Comparison of ENCODE assay signal across 23 cellular contexts in genomic region chr1:220184503-220184902, GRCh38.
A peak's percentile ranks its signal among the peaks of the same experiment; 100 is the strongest.
DNase-seq lines count a peak whose midpoint lies in the region; ATAC-seq, FAIRE-seq and TF ChIP-seq lines count a peak whose summit lies in the region.
"Had no signal": no experiment of that assay in that cellular context is flagged by ENCODE, and none has a peak within 500 bp of the region (broad histone marks: within the 10 kb centered on the region; RNA-seq: fewer than 3 reads in every experiment).

No MANE protein-coding gene starts in this region.

- H2AFZ ChIP-seq in astrocyte (ENCODE audit: low read depth, low read length): no peak overlapping the region
- H2AFZ ChIP-seq: GM23338 had no signal

- TF ChIP-seq CTCF in astrocyte (IDR thresholded peaks at IDR 0.05; ENCODE audit: insufficient read depth, low read depth, low read length) (no peak), fibroblast of villous mesenchyme (IDR thresholded peaks at IDR 0.05; ENCODE audit: insufficient read depth, low read depth, low read length) (no peak)

- peaks cover 25% of the 10 kb centered on the region for H3K36me3 ChIP-seq in astrocyte (ENCODE audit: insufficient read depth, low read length)
- peaks cover 8% of the 10 kb centered on the region for H3K36me3 ChIP-seq in CD8-positive, alpha-beta memory T cell (ENCODE audit: insufficient read depth, low read length)

- no peaks in the 10 kb centered on the region for H3K4me1 ChIP-seq in astrocyte (ENCODE audit: insufficient read depth, low read length)
- H3K4me1 ChIP-seq in CD8-positive, alpha-beta memory T cell (ENCODE audit: insufficient read depth, low read length): no peaks in the 10 kb centered on the region

- H3K4me2 ChIP-seq in astrocyte (ENCODE audit: low read length): no peak overlapping the region
- H3K4me2 ChIP-seq: GM23338, KMS-11 had no signal

- no peak for FAIRE-seq in astrocyte (lab: Jason Lieb, UNC)
- FAIRE-seq: GM12891, HTR-8/SVneo had no signal

- no peaks in the 10 kb centered on the region for H3K27me3 Mint-ChIP-seq in astrocyte (ENCODE audit: low read depth, unreplicated experiment)
- H3K27me3 Mint-ChIP-seq in CD8-positive, alpha-beta memory T cell: no peaks in the 10 kb centered on the region

- H3K9me3 Mint-ChIP-seq in astrocyte (ENCODE audit: unreplicated experiment): no peaks in the 10 kb centered on the region
- no peaks in the 10 kb centered on the region for H3K9me3 Mint-ChIP-seq in CD8-positive, alpha-beta memory T cell
- H3K9me3 Mint-ChIP-seq: GM23338 had no signal

- no peaks in the 10 kb centered on the region for H3K27me3 ChIP-seq in astrocyte (ENCODE audit: insufficient read depth, low read length)
- H3K27me3 ChIP-seq in CD8-positive, alpha-beta memory T cell (ENCODE audit: insufficient read depth, low read length, poor library complexity, severe bottlenecking): no peaks in the 10 kb centered on the region

- H3K36me3 Mint-ChIP-seq in astrocyte (ENCODE audit: low read depth, unreplicated experiment): peaks cover 15% of the 10 kb centered on the region
- peaks cover 12 to 73% (median 34%) of the 10 kb centered on the region in 3 donors for H3K36me3 Mint-ChIP-seq in CD8-positive, alpha-beta memory T cell

- H3K4me3 Mint-ChIP-seq in astrocyte (ENCODE audit: unreplicated experiment): no peak overlapping the region
- no peak overlapping the region for H3K4me3 Mint-ChIP-seq in CD8-positive, alpha-beta memory T cell
- H3K4me3 Mint-ChIP-seq: GM23338 had no signal

- H3K27ac Mint-ChIP-seq in astrocyte (ENCODE audit: unreplicated experiment): no peak overlapping the region
- peak overlapping the region in 1 of 8 donors; percentile 66 for H3K27ac Mint-ChIP-seq in CD8-positive, alpha-beta memory T cell
- H3K27ac Mint-ChIP-seq: GM23338 had no signal

- ATAC-seq in GM19035 (IDR thresholded peaks at IDR 0.05; ENCODE audit: unreplicated experiment) (no peak), HG03354 (IDR thresholded peaks at IDR 0.05; ENCODE audit: poor library complexity, severe bottlenecking, unreplicated experiment) (no peak)
- ATAC-seq: GM23338, SK-N-SH treated with all-trans-retinoic acid at 6 μM for 48 hours had no signal

- no peak overlapping the region for H3K9ac ChIP-seq in astrocyte (ENCODE audit: low read length)
- H3K9ac ChIP-seq: KMS-11 had no signal

- H3K4me3 ChIP-seq in astrocyte (ENCODE audit: insufficient read depth, low read depth, low read length) (no peak overlapping the region), fibroblast of villous mesenchyme (ENCODE audit: low read depth, low read length) (no peak overlapping the region)
- no peak overlapping the region for H3K4me3 ChIP-seq in CD8-positive, alpha-beta memory T cell (ENCODE audit: low read length)
- H3K4me3 ChIP-seq: GM23338, HAP-1 had no signal

- no peaks in the 10 kb centered on the region for H3K9me3 ChIP-seq in astrocyte (ENCODE audit: insufficient read depth, low read depth, low read length)
- no peaks in the 10 kb centered on the region for H3K9me3 ChIP-seq in CD8-positive, alpha-beta memory T cell (ENCODE audit: low read length)
- H3K9me3 ChIP-seq: HAP-1 had no signal

- H3K79me2 ChIP-seq in astrocyte (ENCODE audit: insufficient read depth, low read length): no peaks in the 10 kb centered on the region

- H3K27ac ChIP-seq in astrocyte (ENCODE audit: low read depth, low read length): no peak overlapping the region
- H3K27ac ChIP-seq in CD8-positive, alpha-beta memory T cell (ENCODE audit: low read depth, low read length): no peak overlapping the region
- H3K27ac ChIP-seq: KMS-11 had no signal

- CTCF ChIA-PET in CD8-positive, alpha-beta memory T cell (lab: Charles Lee): no interaction called here

- peaks cover 4% of the 10 kb centered on the region for H3K4me1 Mint-ChIP-seq in astrocyte (ENCODE audit: low read depth, unreplicated experiment)
- peaks cover 0 to under 1% (median under 1%) of the 10 kb centered on the region in 3 donors for H3K4me1 Mint-ChIP-seq in CD8-positive, alpha-beta memory T cell
- H3K4me1 Mint-ChIP-seq: GM23338 had no signal

- no peaks in the 10 kb centered on the region for H4K20me1 ChIP-seq in astrocyte (ENCODE audit: insufficient read depth, low read length)

- POLR2A ChIA-PET in CD8-positive, alpha-beta memory T cell (lab: Charles Lee): no interaction called here

- peak; percentile 47 for DNase-seq in EL
- DNase-seq in astrocyte (ENCODE audit: low read depth): peak; percentile 12
- peak; percentile 33 for DNase-seq in fibroblast of villous mesenchyme (ENCODE audit: low read depth)
- DNase-seq in NCI-H446 (lab: John Stamatoyannopoulos, UW): no peak
- no peak for DNase-seq in CD8-positive, alpha-beta memory T cell
- DNase-seq: C1 segment of cervical spinal cord; DMS53; NCI-H1105; NCI-H146; NCI-H2029; NCI-H2227 treated with DMSO at 0.1 percent for 48 hours; NCI-H524; NCI-H774; NK-92 treated with Interleukin-12 subunit alpha and Interleukin-12 subunit beta, amount 100 ng/mL, for 24 hours; SIG-M5 had no signal

Comparison
In these comparisons a context has a peak if more than half of its experiments do, and no peak if none do; other contexts are left out.
1. DNase-seq: peak in EL (single experiment), astrocyte (single experiment) and fibroblast of villous mesenchyme (single experiment); none in NCI-H446 (0 of 2) and CD8-positive, alpha-beta memory T cell (0 of 5).